7 cellular contexts compared by ENCODE assay signal in genomic region chr1:148263128-148263905, GRCh38.
DNase-seq lines count a peak whose midpoint lies in the region; ATAC-seq and TF ChIP-seq lines count a peak whose summit lies in the region.

No MANE protein-coding gene starts in this region.

- H3K4me1 Mint-ChIP-seq in nephron progenitor cell = peaks cover 33% of the 10 kb centered on the region

- H3K27me3 ChIP-seq in NT2/D1 (ENCODE audit: insufficient read depth, insufficient read length) = no peaks in the 10 kb centered on the region
- peaks cover 25 to 26% of the 10 kb centered on the region in 2 donors for H3K27me3 ChIP-seq in stomach smooth muscle (ENCODE audit: control insufficient read depth in 1 of 2, insufficient read depth in 2 of 2, low read length in 2 of 2)

- DNase-seq in NT2/D1 (ENCODE audit: low read depth, low spot score) = peak; percentile 94
- peak; percentile 13 to 28 for DNase-seq in activated T-helper 1 cell treated with anti-CD3 and anti-CD28 coated beads, Interleukin-2, amount 50 U/mL, for 16 hours (ENCODE audit: low read depth in 1 of 2, low spot score in 1 of 2)
- peak; percentile 45 for DNase-seq in fibroblast of peridontal ligament (ENCODE audit: extremely low read depth)
- DNase-seq in nephron progenitor cell = peak; percentile 60

- H3K27me3 Mint-ChIP-seq in nephron progenitor cell (ENCODE audit: low read depth, poor library complexity) = peaks cover 12% of the 10 kb centered on the region

- H3K4me1 ChIP-seq in NT2/D1 (ENCODE audit: insufficient read depth, insufficient read length) = peaks cover 3% of the 10 kb centered on the region
- peaks cover 11% of the 10 kb centered on the region for H3K4me1 ChIP-seq in stomach smooth muscle (ENCODE audit: control insufficient read depth, insufficient read depth, low read length)

- no peak for TF ChIP-seq CTCF in nephron progenitor cell (IDR thresholded peaks at IDR 0.05)

- peak; percentile 100 for TF ChIP-seq POLR2A in GM18505 (IDR thresholded peaks at IDR 0.05; ENCODE audit: borderline replicate concordance, extremely low read depth, insufficient read depth, insufficient read length)

- H3K36me3 Mint-ChIP-seq in nephron progenitor cell (ENCODE audit: low read depth) = no peaks in the 10 kb centered on the region

- H3K4me3 ChIP-seq in NT2/D1 (ENCODE audit: insufficient read length, low read depth) (peak overlapping the region; percentile 36), stomach smooth muscle (ENCODE audit: low read length in 2 of 2) (peak overlapping the region; percentile 73 to 74)

- no peak overlapping the region for H3K27ac ChIP-seq in stomach smooth muscle (ENCODE audit: low read length)

- H3K4me3 Mint-ChIP-seq in nephron progenitor cell = peak overlapping the region; percentile 92

- H3K36me3 ChIP-seq in NT2/D1 (ENCODE audit: insufficient read depth, insufficient read length, low read length) (no peaks in the 10 kb centered on the region), stomach smooth muscle (ENCODE audit: control insufficient read depth in 2 of 2, insufficient read depth in 2 of 2, low read length in 2 of 2) (no peaks in the 10 kb centered on the region)

- peaks cover 7% of the 10 kb centered on the region for H3K9me3 Mint-ChIP-seq in nephron progenitor cell

- ATAC-seq in GM18505 (IDR thresholded peaks at IDR 0.05; ENCODE audit: unreplicated experiment) (no peak), HG03064 (IDR thresholded peaks at IDR 0.05; ENCODE audit: low read depth, unreplicated experiment) (peak; percentile 76)

- H3K27ac Mint-ChIP-seq in nephron progenitor cell = peak overlapping the region; percentile 100

- H3K9me3 ChIP-seq in NT2/D1 (ENCODE audit: insufficient read depth, low read length) = no peaks in the 10 kb centered on the region
- H3K9me3 ChIP-seq in stomach smooth muscle (ENCODE audit: control insufficient read depth in 2 of 2, low read length in 2 of 2) = no peaks in the 10 kb centered on the region

- H3K9ac ChIP-seq in NT2/D1 (ENCODE audit: insufficient read length, low read depth) (peak overlapping the region; percentile 85), stomach smooth muscle (ENCODE audit: low read length in 2 of 2) (peak overlapping the region in 1 of 2 donors; percentile 36)

Comparison
In these comparisons a context has a peak if more than half of its experiments do, and no peak if none do; other contexts are left out.
1. DNase-seq: peak in every context shown above with its lines; median percentile 94 in NT2/D1; 60 in nephron progenitor cell; 45 in fibroblast of peridontal ligament; 20 in activated T-helper 1 cell treated with anti-CD3 and anti-CD28 coated beads, Interleukin-2, amount 50 U/mL, for 16 hours.